Comparison of ENCODE assay signal across 20 cellular contexts in genomic region chr17:75647061-75647460, GRCh38. TPM values are rescaled to one million over a fixed set of nuclear protein-coding genes. Genes with fewer than 3 reads are reported as not detected.
A peak's percentile ranks its signal among the peaks of the same experiment; 100 is the strongest.
DNase-seq lines count a peak whose midpoint lies in the region; ATAC-seq and TF ChIP-seq lines count a peak whose summit lies in the region.
"Had no signal": no experiment of that assay in that cellular context is flagged by ENCODE, and none has a peak within 500 bp of the region (broad histone marks: within the 10 kb centered on the region; RNA-seq: fewer than 3 reads in every experiment).

No MANE protein-coding gene starts in this region.

- H3K9me3 ChIP-seq in SK-N-SH (no peaks in the 10 kb centered on the region), endocrine pancreas (ENCODE audit: control insufficient read depth, low read length) (no peaks in the 10 kb centered on the region), mesenchymal stem cell (ENCODE audit: control insufficient read depth, low read length) (no peaks in the 10 kb centered on the region)

- no peak overlapping the region for H3K4ac ChIP-seq in mesenchymal stem cell (ENCODE audit: low read depth in 1 of 2, low read length in 2 of 2)

- no peak for TF ChIP-seq EP300 in SK-N-SH (IDR thresholded peaks at IDR 0.05; ENCODE audit: borderline replicate concordance in 1 of 2, low read depth in 1 of 2, low read length in 1 of 2)

- H3K9ac ChIP-seq in SK-N-SH (no peak overlapping the region), endocrine pancreas (ENCODE audit: control insufficient read depth, insufficient read depth, low read length) (peak overlapping the region; percentile 81), mesenchymal stem cell (ENCODE audit: low read length) (no peak overlapping the region)

- no peaks in the 10 kb centered on the region for H3K36me3 Mint-ChIP-seq in glutamatergic neuron (ENCODE audit: unreplicated experiment)

- H3K36me3 ChIP-seq in SK-N-SH (replicated peaks in 1 of 2; ENCODE audit: control insufficient read depth in 1 of 2, insufficient read depth in 2 of 2, low read length in 1 of 2): peaks cover 23 to 53% of the 10 kb centered on the region in 2 experiments
- peaks cover 7% of the 10 kb centered on the region for H3K36me3 ChIP-seq in endocrine pancreas (ENCODE audit: control insufficient read depth, insufficient read depth, low read length)
- H3K36me3 ChIP-seq in mesenchymal stem cell (ENCODE audit: control insufficient read depth in 1 of 2, insufficient read depth in 2 of 2, low read depth in 1 of 2, low read length in 2 of 2): peaks cover 41 to 44% of the 10 kb centered on the region in 2 experiments

- no peaks in the 10 kb centered on the region; a peak in 1 of 4 replicates for H3K4me1 ChIP-seq in SK-N-SH (ENCODE audit: control insufficient read depth in 1 of 2, insufficient read depth in 2 of 2, low read depth in 1 of 2, low read length in 1 of 2)
- H3K4me1 ChIP-seq in endocrine pancreas (ENCODE audit: control insufficient read depth, insufficient read depth, low read length): peaks cover 3% of the 10 kb centered on the region
- H3K4me1 ChIP-seq in mesenchymal stem cell (ENCODE audit: control insufficient read depth, insufficient read depth, low read depth, low read length): peaks cover 22% of the 10 kb centered on the region

- no peak overlapping the region for H4K8ac ChIP-seq in mesenchymal stem cell (ENCODE audit: low read length)

- H3K4me3 ChIP-seq in SK-N-SH (ENCODE audit: low read depth in 2 of 2, low read length in 1 of 2): no peak overlapping the region
- H3K4me3 ChIP-seq in endocrine pancreas (ENCODE audit: control insufficient read depth, insufficient read depth, low read length): no peak overlapping the region
- no peak overlapping the region for H3K4me3 ChIP-seq in mesenchymal stem cell (ENCODE audit: insufficient read depth in 1 of 2, low read depth in 1 of 2, low read length in 2 of 2)

- no peaks in the 10 kb centered on the region for H4K20me1 ChIP-seq in SK-N-SH (ENCODE audit: insufficient read depth)

- H4K91ac ChIP-seq in mesenchymal stem cell (ENCODE audit: low read length): no peak overlapping the region

- no peaks in the 10 kb centered on the region for H3K27me3 ChIP-seq in SK-N-SH (ENCODE audit: insufficient read depth)
- no peaks in the 10 kb centered on the region for H3K27me3 ChIP-seq in endocrine pancreas (ENCODE audit: control insufficient read depth, insufficient read depth, low read length)
- H3K27me3 ChIP-seq in mesenchymal stem cell (ENCODE audit: control insufficient read depth in 1 of 2, insufficient read depth in 1 of 2, low read length in 2 of 2): no peaks in the 10 kb centered on the region

- peak overlapping the region; percentile 99 for H2AK5ac ChIP-seq in mesenchymal stem cell (ENCODE audit: low read length, severe bottlenecking)

- H3K23ac ChIP-seq in mesenchymal stem cell (ENCODE audit: low read length in 2 of 2): no peak overlapping the region

- 87% methylated on average over 5 of the region's 7 CpGs for WGBS in SK-N-SH (ENCODE audit: low lambda C conversion rate)
- WGBS in mesenchymal stem cell: 92% methylated on average over 7 of the region's 7 CpGs

- peaks cover 5% of the 10 kb centered on the region for H3K9me3 Mint-ChIP-seq in glutamatergic neuron (ENCODE audit: unreplicated experiment)
- H3K9me3 Mint-ChIP-seq: activated T-helper 2 cell treated with anti-CD3 and anti-CD28 coated beads, Interferon-gamma antibody, Interleukin-2, Interleukin-4, amounts not matched to agents 10 μg/mL and 5 μg/mL and 100 μg/mL, durations not matched to agents 14 hours and 24 hours and 36 hours had no signal

- H3K79me2 ChIP-seq in SK-N-SH (ENCODE audit: insufficient read depth): no peaks in the 10 kb centered on the region

- POLR2A ChIA-PET in SK-N-SH (lab: Yijun Ruan, JAX): interaction anchor here (1.0 kb wide), 1 partner anchor 8 kb away, joined by 3 read pairs; no protein-coding TSS in a partner anchor

- peaks cover 2% of the 10 kb centered on the region for H3K27me3 Mint-ChIP-seq in glutamatergic neuron (ENCODE audit: unreplicated experiment)

- H2AFZ ChIP-seq in SK-N-SH (ENCODE audit: low read depth) (no peak overlapping the region), mesenchymal stem cell (ENCODE audit: low read depth, low read length) (no peak overlapping the region)

- H3K4me3 Mint-ChIP-seq in glutamatergic neuron (ENCODE audit: unreplicated experiment): no peak overlapping the region

- no peaks in the 10 kb centered on the region for H3K4me1 Mint-ChIP-seq in glutamatergic neuron (ENCODE audit: low read depth, unreplicated experiment)

- H3K9me2 ChIP-seq in SK-N-SH: no peaks in the 10 kb centered on the region

- no peak overlapping the region for H3K18ac ChIP-seq in mesenchymal stem cell (ENCODE audit: low read depth in 1 of 2, low read length in 2 of 2)

- no peak overlapping the region for H2BK5ac ChIP-seq in mesenchymal stem cell (ENCODE audit: low read depth, low read length, poor library complexity, severe bottlenecking)

- no peak overlapping the region for H2BK120ac ChIP-seq in mesenchymal stem cell (ENCODE audit: low read depth, low read length)

- H3K4me2 ChIP-seq in SK-N-SH: no peak overlapping the region
- no peak overlapping the region for H3K4me2 ChIP-seq in mesenchymal stem cell (ENCODE audit: low read length, poor library complexity, severe bottlenecking)

- no peak overlapping the region for H2BK15ac ChIP-seq in mesenchymal stem cell (ENCODE audit: low read depth, poor library complexity, severe bottlenecking)

- no peak for TF ChIP-seq RAD21 in SK-N-SH (IDR thresholded peaks at IDR 0.05; ENCODE audit: low read length)

- no peak overlapping the region for H2BK12ac ChIP-seq in mesenchymal stem cell (ENCODE audit: low read length in 2 of 2)

- no peak overlapping the region for H3K14ac ChIP-seq in mesenchymal stem cell (ENCODE audit: low read length in 2 of 2)

- H3K27ac ChIP-seq in SK-N-SH (ENCODE audit: low read depth in 2 of 2, low read length in 1 of 2): no peak overlapping the region; a peak in 1 of 4 replicates
- H3K27ac ChIP-seq in mesenchymal stem cell (ENCODE audit: low read length, poor library complexity, severe bottlenecking): peak overlapping the region; percentile 99
- H3K27ac ChIP-seq: C4-2B, HL-60, WERI-Rb-1 had no signal

- no peak overlapping the region for H3K27ac Mint-ChIP-seq in glutamatergic neuron (ENCODE audit: unreplicated experiment)
- H3K27ac Mint-ChIP-seq: activated T-helper 2 cell treated with anti-CD3 and anti-CD28 coated beads, Interferon-gamma antibody, Interleukin-2, Interleukin-4, amounts not matched to agents 10 μg/mL and 5 μg/mL and 100 μg/mL, durations not matched to agents 14 hours and 24 hours and 36 hours had no signal

- H3F3A ChIP-seq in SK-N-SH (replicated peaks; ENCODE audit: insufficient read depth): no peaks in the 10 kb centered on the region

- TF ChIP-seq CTCF in SK-N-SH (IDR thresholded peaks at IDR 0.05) (no peak), glutamatergic neuron (IDR thresholded peaks at IDR 0.05; ENCODE audit: partially characterized antibody, unreplicated experiment) (no peak)

- CTCF ChIA-PET in SK-N-SH (lab: Yijun Ruan, JAX): interaction anchor here (1.6 to 31.7 kb wide), 5 partner anchors 11 to 104 kb away, joined by 4 to 1370 read pairs (median 8); partner anchors contain the start of genes GALK1 and SMIM5

- no peak for ATAC-seq in SK-N-SH treated with all-trans-retinoic acid at 6 μM for 48 hours

- peak; percentile 25 for DNase-seq in SK-N-SH
- DNase-seq in mesenchymal stem cell: no peak
- peak; percentile 67 for DNase-seq in superior temporal gyrus (ENCODE audit: extremely low spot score)
- no peak for DNase-seq in NCI-H510A (lab: John Stamatoyannopoulos, UW)
- DNase-seq in glutamatergic neuron: no peak
- DNase-seq in HT-29 (ENCODE audit: low spot score): no peak
- DNase-seq: 8988T; amniotic stem cell; DMS79; foreskin melanocyte; KG1; NCI-H1105; NCI-H748 treated with DMSO at 0.1 percent for 48 hours; stimulated activated CD4-positive, alpha-beta T cell treated with anti-CD3 and anti-CD28 coated beads, Interleukin-4, amount 100 ng/mL, for 4 hours; WERI-Rb-1 had no signal

- H3K79me1 ChIP-seq in mesenchymal stem cell (replicated peaks; ENCODE audit: low read length, poor library complexity, severe bottlenecking): peaks cover 15% of the 10 kb centered on the region

TF ChIP-seq in SK-N-SH, 30 proteins besides CTCF, POLR2A, EP300 and RAD21 (continues in another document):
- TF ChIP-seq CHD2 (IDR thresholded peaks at IDR 0.05; ENCODE audit: low read length, partially characterized antibody) (no peak), TCF12 (IDR thresholded peaks at IDR 0.05) (no peak), NRF1 (IDR thresholded peaks at IDR 0.05; ENCODE audit: low read depth, low read length) (no peak)

TF ChIP-seq in SK-N-SH treated with all-trans-retinoic acid at 6 μM for 48 hours, 23 proteins besides CTCF, POLR2A, EP300 and RAD21 (continues in another document):
- TF ChIP-seq ZNF8 (CRISPR knock-in tag; IDR thresholded peaks at IDR 0.05): no peak
- no peak for TF ChIP-seq ZFP30 (CRISPR knock-in tag; IDR thresholded peaks at IDR 0.05)
- TF ChIP-seq ZFP3 (CRISPR knock-in tag; IDR thresholded peaks at IDR 0.05): no peak

RNA-seq across cellular contexts. Expression of gene SMIM5, which starts 13.8 kb away (rescaled TPM):
- 0.02 TPM in 1 of 2 replicates, not detected in the other for polyA plus RNA-seq in SK-N-SH (2012; rRNA removed)
- polyA plus RNA-seq in SK-N-SH (2012; cell fraction: cytosol; rRNA removed): not detected in 2 replicates
- polyA plus RNA-seq in SK-N-SH (2012; cell fraction: nucleus; rRNA removed): 0.14 and 0.39 TPM in 2 replicates
- 0.08 TPM for polyA plus RNA-seq in mesenchymal stem cell (2013, experiment 1 of 2)
- polyA plus RNA-seq in mesenchymal stem cell (2013, experiment 2 of 2): 0.04 TPM
- total RNA-seq in glutamatergic neuron (ENCODE audit: unreplicated experiment): 0.20 TPM
- 16.4 and 16.7 TPM in 2 replicates for total RNA-seq in HT-29 (2014; rRNA removed; shearing (Covaris generic))

RNA-seq across cellular contexts. Expression of gene RECQL5, which starts 19.9 kb away (rescaled TPM):
- 22.5 and 25.3 TPM in 2 replicates for polyA plus RNA-seq in SK-N-SH (2012; rRNA removed)
- polyA plus RNA-seq in SK-N-SH (2012; cell fraction: cytosol; rRNA removed): 8.8 and 11.4 TPM in 2 replicates
- polyA plus RNA-seq in SK-N-SH (2012; cell fraction: nucleus; rRNA removed): 179 and 199 TPM in 2 replicates
- 9.8 TPM for polyA plus RNA-seq in mesenchymal stem cell (2013, experiment 1 of 2)
- polyA plus RNA-seq in mesenchymal stem cell (2013, experiment 2 of 2): 9.5 TPM
- total RNA-seq in glutamatergic neuron (ENCODE audit: unreplicated experiment): 49.8 TPM
- 56.7 and 64.6 TPM in 2 replicates for total RNA-seq in HT-29 (2014; rRNA removed; shearing (Covaris generic))

RNA-seq across cellular contexts. Expression of gene SAP30BP, which starts 20.1 kb away (rescaled TPM):
- polyA plus RNA-seq in SK-N-SH (2012; rRNA removed): 145 and 158 TPM in 2 replicates
- 103 and 121 TPM in 2 replicates for polyA plus RNA-seq in SK-N-SH (2012; cell fraction: cytosol; rRNA removed)
- 387 and 410 TPM in 2 replicates for polyA plus RNA-seq in SK-N-SH (2012; cell fraction: nucleus; rRNA removed)
- 68.5 TPM for polyA plus RNA-seq in mesenchymal stem cell (2013, experiment 1 of 2)
- 71.8 TPM for polyA plus RNA-seq in mesenchymal stem cell (2013, experiment 2 of 2)
- 115 TPM for total RNA-seq in glutamatergic neuron (ENCODE audit: unreplicated experiment)
- total RNA-seq in HT-29 (2014; rRNA removed; shearing (Covaris generic)): 53.8 and 56.1 TPM in 2 replicates

RNA-seq across cellular contexts. Expression of gene MYO15B, which starts 59.5 kb away (rescaled TPM):
- 9.7 and 10.3 TPM in 2 replicates for polyA plus RNA-seq in SK-N-SH (2012; rRNA removed)
- polyA plus RNA-seq in SK-N-SH (2012; cell fraction: cytosol; rRNA removed): 1.2 and 2.0 TPM in 2 replicates
- 82.9 and 131 TPM in 2 replicates for polyA plus RNA-seq in SK-N-SH (2012; cell fraction: nucleus; rRNA removed)
- 2.6 TPM for polyA plus RNA-seq in mesenchymal stem cell (2013, experiment 1 of 2)
- polyA plus RNA-seq in mesenchymal stem cell (2013, experiment 2 of 2): 2.7 TPM
- 82.6 TPM for total RNA-seq in glutamatergic neuron (ENCODE audit: unreplicated experiment)
- 29.0 and 36.8 TPM in 2 replicates for total RNA-seq in HT-29 (2014; rRNA removed; shearing (Covaris generic))

Comparison
In these comparisons a context has a peak if more than half of its experiments do, and no peak if none do; other contexts are left out.
1. DNase-seq: peak in SK-N-SH (single experiment) and superior temporal gyrus (single experiment); none in mesenchymal stem cell (single experiment), NCI-H510A (single experiment), glutamatergic neuron (single experiment) and HT-29 (single experiment).
2. RNA of gene SMIM5, which starts 13.8 kb away (total RNA-seq): 16.4 to 16.7 TPM in HT-29; 0.20 TPM in glutamatergic neuron (single experiment); every median in the first group is over 10 times any median in the second.